Comparison of ENCODE assay signal across 8 cellular contexts in the genomic region with DNA sequence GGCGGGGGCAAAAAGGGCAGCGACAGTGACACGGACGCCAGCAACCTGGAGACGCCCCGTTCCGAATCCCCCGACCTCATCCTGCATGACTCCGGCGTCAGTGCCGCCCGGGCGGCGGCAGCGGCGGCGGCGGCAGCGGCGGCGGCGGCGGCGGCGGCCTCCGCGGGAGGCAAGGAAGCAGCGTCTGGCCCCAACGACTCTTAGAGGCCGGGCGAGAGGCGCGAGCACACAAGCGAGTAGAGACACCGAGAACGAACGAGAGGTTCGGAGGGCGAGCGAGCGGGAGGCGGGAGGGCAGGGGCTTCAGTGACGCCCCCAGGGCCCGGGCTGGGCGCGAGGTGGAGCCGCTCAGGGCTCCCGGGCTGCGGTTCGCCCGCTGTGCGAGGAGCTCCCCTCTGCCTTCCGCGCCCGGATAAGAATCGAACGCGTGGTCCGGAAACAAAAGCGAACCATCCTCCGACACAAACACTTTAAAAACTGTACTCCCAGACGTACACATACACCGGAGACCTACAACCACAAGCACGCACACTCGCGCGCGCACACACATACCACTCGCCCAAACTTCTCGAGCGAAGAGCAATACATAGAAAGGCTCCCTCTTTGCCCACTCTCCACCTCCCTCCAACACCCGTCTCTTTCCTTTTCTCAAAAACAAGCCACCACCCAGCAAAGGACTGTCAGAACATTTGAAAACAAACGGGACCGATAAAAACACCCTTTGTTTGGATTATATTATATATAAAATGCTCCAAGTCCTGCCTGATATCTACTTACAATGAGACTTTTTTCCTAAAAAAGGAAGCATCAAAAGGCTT. TPM values are rescaled to one million over a fixed set of nuclear protein-coding genes. Genes with fewer than 3 reads are reported as not detected.
DNase-seq lines count a peak whose midpoint lies in the region; ATAC-seq and TF ChIP-seq lines count a peak whose summit lies in the region.

No MANE protein-coding gene starts in this region.

- WGBS in transverse colon (ENCODE audit: low coverage in 1 of 2), 2 donors = 0 to 4% methylated on average over 2 to 49 of the region's 74 CpGs

- no peaks in the 10 kb centered on the region for H3K79me2 ChIP-seq in SU-DHL-6 (ENCODE audit: insufficient read depth, low read length)

- H3K9ac ChIP-seq in SU-DHL-6 (ENCODE audit: low read length) = peak overlapping the region; percentile 29; the same call in 1 of the 2 replicates

- H4K20me1 ChIP-seq in SU-DHL-6 (ENCODE audit: low read depth, low read length) = no peaks in the 10 kb centered on the region

- no peak for TF ChIP-seq POLR2A in erythroblast (IDR thresholded peaks at IDR 0.05; ENCODE audit: low read length)
- TF ChIP-seq POLR2A in transverse colon (IDR thresholded peaks at IDR 0.05) = no peak

- in situ Hi-C loops in transverse colon (cut with MboI; ENCODE audit: low pct_ligation_motif_present in 1 of 4, low pct_unique_long_range_greater_than_20kb in 1 of 4, low sequenced_read_pairs in 3 of 4) = loop anchor here (25.0 kb wide), 4 partner anchors 175 to 1325 kb away; no protein-coding TSS in a partner anchor

- peak; percentile 26 for ATAC-seq in GM21723 (IDR thresholded peaks at IDR 0.05; ENCODE audit: unreplicated experiment)

- no peak for TF ChIP-seq EP300 in transverse colon (IDR thresholded peaks at IDR 0.05; ENCODE audit: low read depth)

- peak; percentile 52 for DNase-seq in EH (ENCODE audit: low read depth)
- DNase-seq in erythroblast (lab: John Stamatoyannopoulos, UW) = peak; percentile 60 to 72
- peak; percentile 91 for DNase-seq in retina
- DNase-seq in DMS153 treated with DMSO at 0.1 percent for 48 hours (lab: John Stamatoyannopoulos, UW; ENCODE audit: unreplicated experiment) = no peak
- DNase-seq in transverse colon = no peak
- DNase-seq in RWPE1 (ENCODE audit: low spot score) = no peak

- H3K9me3 ChIP-seq in SU-DHL-6 (ENCODE audit: insufficient read depth, low read length) = no peaks in the 10 kb centered on the region
- no peaks in the 10 kb centered on the region for H3K9me3 ChIP-seq in transverse colon

- H3K36me3 ChIP-seq in SU-DHL-6 (ENCODE audit: low read length) = no peaks in the 10 kb centered on the region
- H3K36me3 ChIP-seq in transverse colon = no peaks in the 10 kb centered on the region

- H3K9me2 ChIP-seq in SU-DHL-6 (replicated peaks; ENCODE audit: insufficient read depth, low read length) = no peaks in the 10 kb centered on the region

- CTCF ChIA-PET in RWPE1 (lab: Yijun Ruan, JAX) = interaction anchor here (0.6 to 1.6 kb wide), 6 partner anchors 9 to 202 kb away, joined by 3 to 5 read pairs (median 4); partner anchors contain the start of gene OLA1

- H2AFZ ChIP-seq in SU-DHL-6 (ENCODE audit: low read depth, low read length, severe bottlenecking) = peak overlapping the region; percentile 27

- intact Hi-C loops in transverse colon (cut with DNase I; ENCODE audit: low total_unique reads) = no loop called here

- peak overlapping the region; percentile 43 for H3K4me2 ChIP-seq in SU-DHL-6 (ENCODE audit: low read depth, low read length, poor library complexity, severe bottlenecking)

- H3F3A ChIP-seq in SU-DHL-6 (ENCODE audit: insufficient read depth) = peaks cover 9% of the 10 kb centered on the region; the same call in 1 of the 2 replicates

- H3K27ac ChIP-seq in SU-DHL-6 (ENCODE audit: low read depth, low read length) (no peak overlapping the region), transverse colon (no peak overlapping the region), RWPE1 (no peak overlapping the region)

- TF ChIP-seq CTCF in SU-DHL-6 (IDR thresholded peaks at IDR 0.05; ENCODE audit: insufficient read depth, low read length, poor library complexity, severe bottlenecking) (no peak), transverse colon (IDR thresholded peaks at IDR 0.05) (no peak), RWPE1 (conservative IDR thresholded peaks at IDR 0.05; ENCODE audit: low read depth) (no peak)

- POLR2A ChIA-PET in RWPE1 (lab: Yijun Ruan, JAX; ENCODE audit: low non-redundant PET) = interaction anchor here (0.5 kb wide), 1 partner anchor 939 kb away, joined by 3 read pairs; no protein-coding TSS in a partner anchor

- H3K4me1 ChIP-seq in transverse colon = peaks cover 25 to 76% (median 61%) of the 10 kb centered on the region in 4 donors

- peak overlapping the region; percentile 47 for H3K4me3 ChIP-seq in SU-DHL-6 (ENCODE audit: insufficient read depth, low read length, poor library complexity, severe bottlenecking)
- peak overlapping the region in 2 of 4 donors; percentile 28 to 38 for H3K4me3 ChIP-seq in transverse colon

- H3K27me3 ChIP-seq in SU-DHL-6 (ENCODE audit: low read length) = no peaks in the 10 kb centered on the region
- H3K27me3 ChIP-seq in transverse colon = peaks cover 100% of the 10 kb centered on the region

RNA-seq across cellular contexts. Expression of gene SP9, which starts 2.8 kb away (rescaled TPM):
- total RNA-seq in transverse colon = not detected

RNA-seq across cellular contexts. Expression of gene SCRN3, which starts 58.0 kb away (rescaled TPM):
- total RNA-seq in transverse colon = 10 to 100 TPM; 24.5 to 32.7 (median 30.2) TPM

Comparison
In these comparisons a context has a peak if more than half of its experiments do, and no peak if none do; other contexts are left out.
1. DNase-seq: peak in EH (single experiment), erythroblast (2 of 2) and retina (single experiment); none in DMS153 treated with DMSO at 0.1 percent for 48 hours (single experiment), transverse colon (single experiment) and RWPE1 (single experiment).